1 cellular context compared by ENCODE assay signal in genomic region chr6:105452376-105452775, GRCh38.
TF ChIP-seq lines count a peak whose summit lies in the region.

No MANE protein-coding gene starts in this region.

TF ChIP-seq in GM12878, 131 proteins besides CTCF, POLR2A, EP300 and RAD21:
- TF ChIP-seq PAX8 (IDR thresholded peaks at IDR 0.05) (no peak), POLR2AphosphoS2 (IDR thresholded peaks at IDR 0.05; ENCODE audit: low read depth, low read length) (no peak), SKIL (IDR thresholded peaks at IDR 0.05; ENCODE audit: low read depth, poor library complexity, severe bottlenecking) (no peak), SREBF1 (IDR thresholded peaks at IDR 0.05; ENCODE audit: low read length) (no peak), MXI1 (IDR thresholded peaks at IDR 0.05; ENCODE audit: low read depth, low read length) (no peak), EZH2 (IDR thresholded peaks at IDR 0.05; ENCODE audit: borderline replicate concordance, control insufficient read depth, low read depth, low read length) (no peak), ETV6 (conservative IDR thresholded peaks at IDR 0.05 in 1 of 2, IDR thresholded peaks at IDR 0.05 in 1 of 2; ENCODE audit: borderline replicate concordance in 1 of 2, low read depth in 1 of 2) (no peak), YY1 (IDR thresholded peaks at IDR 0.05; ENCODE audit: low read depth, low read length) (no peak)
- TF ChIP-seq, protein P1, sequence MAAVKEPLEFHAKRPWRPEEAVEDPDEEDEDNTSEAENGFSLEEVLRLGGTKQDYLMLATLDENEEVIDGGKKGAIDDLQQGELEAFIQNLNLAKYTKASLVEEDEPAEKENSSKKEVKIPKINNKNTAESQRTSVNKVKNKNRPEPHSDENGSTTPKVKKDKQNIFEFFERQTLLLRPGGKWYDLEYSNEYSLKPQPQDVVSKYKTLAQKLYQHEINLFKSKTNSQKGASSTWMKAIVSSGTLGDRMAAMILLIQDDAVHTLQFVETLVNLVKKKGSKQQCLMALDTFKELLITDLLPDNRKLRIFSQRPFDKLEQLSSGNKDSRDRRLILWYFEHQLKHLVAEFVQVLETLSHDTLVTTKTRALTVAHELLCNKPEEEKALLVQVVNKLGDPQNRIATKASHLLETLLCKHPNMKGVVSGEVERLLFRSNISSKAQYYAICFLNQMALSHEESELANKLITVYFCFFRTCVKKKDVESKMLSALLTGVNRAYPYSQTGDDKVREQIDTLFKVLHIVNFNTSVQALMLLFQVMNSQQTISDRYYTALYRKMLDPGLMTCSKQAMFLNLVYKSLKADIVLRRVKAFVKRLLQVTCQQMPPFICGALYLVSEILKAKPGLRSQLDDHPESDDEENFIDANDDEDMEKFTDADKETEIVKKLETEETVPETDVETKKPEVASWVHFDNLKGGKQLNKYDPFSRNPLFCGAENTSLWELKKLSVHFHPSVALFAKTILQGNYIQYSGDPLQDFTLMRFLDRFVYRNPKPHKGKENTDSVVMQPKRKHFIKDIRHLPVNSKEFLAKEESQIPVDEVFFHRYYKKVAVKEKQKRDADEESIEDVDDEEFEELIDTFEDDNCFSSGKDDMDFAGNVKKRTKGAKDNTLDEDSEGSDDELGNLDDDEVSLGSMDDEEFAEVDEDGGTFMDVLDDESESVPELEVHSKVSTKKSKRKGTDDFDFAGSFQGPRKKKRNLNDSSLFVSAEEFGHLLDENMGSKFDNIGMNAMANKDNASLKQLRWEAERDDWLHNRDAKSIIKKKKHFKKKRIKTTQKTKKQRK (IDR thresholded peaks at IDR 0.05; ENCODE audit: low read depth, low read length): no peak
TF ChIP-seq in GM12878: peak in this region for 0.
